19 cellular contexts compared by ENCODE assay signal in genomic region chr7:404782-405488, GRCh38.
"Had no signal": no experiment of that assay in that cellular context is flagged by ENCODE, and none has a peak within 500 bp of the region (broad histone marks: within the 10 kb centered on the region; RNA-seq: fewer than 3 reads in every experiment).

No MANE protein-coding gene starts in this region.

- ATAC-seq: activated T-cell treated with anti-CD3 and anti-CD28 coated beads, Interleukin-2, amount 50 U/mL, for 4 hours; left cardiac atrium had no signal

- H3K36me3 Mint-ChIP-seq: activated naive CD4-positive, alpha-beta T cell treated with anti-CD3 and anti-CD28 coated beads, Interleukin-2, amount 10 ng/mL, durations not matched to agents 7 days and 5 days; memory B cell had no signal

- DNase-seq: activated CD4-positive, alpha-beta T cell treated with anti-CD3 and anti-CD28 coated beads, Interleukin-2, amount 10 ng/mL, durations not matched to agents 7 days and 5 days; activated CD4-positive, CD25-positive, alpha-beta regulatory T cell treated with anti-CD3 and anti-CD28 coated beads, Interleukin-2, amount 50 U/mL, for 72 hours; activated naive CD4-positive, alpha-beta T cell treated with anti-CD3 and anti-CD28 coated beads, Interleukin-2, amount 10 ng/mL, durations not matched to agents 7 days and 5 days; activated T-cell treated with anti-CD3 and anti-CD28 coated beads, Interleukin-2, amount 50 U/mL, for 4 hours; amygdala; effector CD8-positive, alpha-beta T cell; foreskin melanocyte; hippocampal formation; occipital lobe; stimulated activated CD4-positive, alpha-beta T cell treated with anti-CD3 and anti-CD28 coated beads, Interleukin-4, amount 100 ng/mL, for 1 hour; stimulated activated naive CD4-positive, alpha-beta T cell; T-helper 1 cell; WERI-Rb-1 had no signal

- H3K27me3 Mint-ChIP-seq: activated CD4-positive, alpha-beta T cell treated with anti-CD3 and anti-CD28 coated beads, Interleukin-2, amount 10 ng/mL, durations not matched to agents 7 days and 5 days had no signal

- H3K4me1 ChIP-seq: spleen had no signal

- H3K9me3 Mint-ChIP-seq: activated naive CD4-positive, alpha-beta T cell treated with anti-CD3 and anti-CD28 coated beads, Interleukin-2, amount 10 ng/mL, durations not matched to agents 7 days and 5 days had no signal

- H3K4me1 Mint-ChIP-seq: activated CD4-positive, alpha-beta T cell treated with anti-CD3 and anti-CD28 coated beads, Interleukin-2, amount 10 ng/mL, durations not matched to agents 7 days and 5 days; activated naive CD4-positive, alpha-beta T cell treated with anti-CD3 and anti-CD28 coated beads, Interleukin-2, amount 10 ng/mL, durations not matched to agents 7 days and 5 days; memory B cell had no signal

- H3K4me3 ChIP-seq: cardiac muscle cell, spleen had no signal

- H3K36me3 ChIP-seq: cardiac muscle cell, spleen, WERI-Rb-1 had no signal

- H3K4me3 Mint-ChIP-seq: activated CD4-positive, alpha-beta T cell treated with anti-CD3 and anti-CD28 coated beads, Interleukin-2, amount 10 ng/mL, durations not matched to agents 7 days and 5 days; activated naive CD4-positive, alpha-beta T cell treated with anti-CD3 and anti-CD28 coated beads, Interleukin-2, amount 10 ng/mL, durations not matched to agents 7 days and 5 days; activated T-cell treated with anti-CD3 and anti-CD28 coated beads, Interleukin-2, amount 50 U/mL, for 4 hours; dendritic cell treated with granulocyte-macrophage colony-stimulating factor and Interleukin-4, amounts not matched to agents 40 ng/mL and 50 ng/mL, for 4 days; memory B cell had no signal

- H3K27me3 ChIP-seq: cardiac muscle cell had no signal

- H3K27ac Mint-ChIP-seq: activated CD4-positive, alpha-beta T cell treated with anti-CD3 and anti-CD28 coated beads, Interleukin-2, amount 10 ng/mL, durations not matched to agents 7 days and 5 days; activated naive CD4-positive, alpha-beta T cell treated with anti-CD3 and anti-CD28 coated beads, Interleukin-2, amount 10 ng/mL, durations not matched to agents 7 days and 5 days; activated T-helper 2 cell treated with anti-CD3 and anti-CD28 coated beads, Interferon-gamma antibody, Interleukin-2, Interleukin-4, amounts not matched to agents 10 μg/mL and 5 μg/mL and 100 μg/mL, durations not matched to agents 14 hours and 24 hours and 36 hours; dendritic cell treated with granulocyte-macrophage colony-stimulating factor and Interleukin-4, amounts not matched to agents 40 ng/mL and 50 ng/mL, for 4 days; memory B cell had no signal

- H3K27ac ChIP-seq: cardiac muscle cell, spleen, WERI-Rb-1 had no signal
